8 cellular contexts compared by ENCODE assay signal in the genomic region with DNA sequence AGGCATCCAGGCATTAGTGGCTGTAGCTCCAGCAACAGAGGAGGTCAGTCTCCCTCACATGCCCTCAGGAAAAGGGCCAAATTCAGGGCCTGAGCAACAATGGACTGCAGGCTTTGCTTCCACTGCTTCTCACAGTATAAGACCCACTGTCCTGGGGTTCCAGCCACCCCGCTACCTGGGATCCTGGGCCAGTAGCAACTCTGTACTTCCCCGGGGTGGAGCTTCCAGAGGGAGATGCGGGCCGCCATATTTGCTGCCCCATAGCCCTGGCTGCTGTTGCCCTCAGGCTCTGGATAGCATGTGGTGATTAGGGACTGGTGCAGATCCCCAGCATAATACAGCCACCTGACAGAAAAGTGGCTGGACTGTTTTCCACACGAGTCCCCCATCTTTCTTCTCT.
"Had no signal": no experiment of that assay in that cellular context is flagged by ENCODE, and none has a peak within 500 bp of the region (broad histone marks: within the 10 kb centered on the region; RNA-seq: fewer than 3 reads in every experiment).

No MANE protein-coding gene starts in this region.

- FAIRE-seq: G401.6, GM12878, GM12891, GM12892, GM18507, GM19239 had no signal

- DNase-seq: GDM1, GF-D8 had no signal

- H3K4me3 ChIP-seq: GM12878 had no signal

- ATAC-seq: GM12878 had no signal
